ENCODE assay signal across 8 cellular contexts in genomic region chr4:157204634-157205244, GRCh38. TPM values are rescaled to one million over a fixed set of nuclear protein-coding genes. Genes with fewer than 3 reads are reported as not detected.
DNase-seq lines count a peak whose midpoint lies in the region; ATAC-seq, FAIRE-seq and TF ChIP-seq lines count a peak whose summit lies in the region.

No MANE protein-coding gene starts in this region.

- no peaks in the 10 kb centered on the region for H3K9me3 Mint-ChIP-seq in activated T-helper 2 cell treated with anti-CD3 and anti-CD28 coated beads, Interferon-gamma antibody, Interleukin-2, Interleukin-4, amounts not matched to agents 10 μg/mL and 5 μg/mL and 100 μg/mL, durations not matched to agents 14 hours and 24 hours and 36 hours

- TF ChIP-seq CTCF in A549 (IDR thresholded peaks at IDR 0.05) (peak; percentile 42), GM13976 (IDR thresholded peaks at IDR 0.05; ENCODE audit: borderline replicate concordance, control extremely low read depth, extremely low read depth, insufficient read depth, missing control alignments) (peak; percentile 56), esophagus muscularis mucosa (IDR thresholded peaks at IDR 0.05) (peak in 2 of 3 experiments; percentile 12 to 46)

- H3K4me1 Mint-ChIP-seq in activated T-helper 2 cell treated with anti-CD3 and anti-CD28 coated beads, Interferon-gamma antibody, Interleukin-2, Interleukin-4, amounts not matched to agents 10 μg/mL and 5 μg/mL and 100 μg/mL, durations not matched to agents 14 hours and 24 hours and 36 hours (ENCODE audit: low read depth), result no peaks in the 10 kb centered on the region

- H3K27me3 Mint-ChIP-seq in activated T-helper 2 cell treated with anti-CD3 and anti-CD28 coated beads, Interferon-gamma antibody, Interleukin-2, Interleukin-4, amounts not matched to agents 10 μg/mL and 5 μg/mL and 100 μg/mL, durations not matched to agents 14 hours and 24 hours and 36 hours (ENCODE audit: low read depth), result no peaks in the 10 kb centered on the region

- no peak overlapping the region for H3K4me3 ChIP-seq in A549
- no peak overlapping the region for H3K4me3 ChIP-seq in esophagus muscularis mucosa

- 20% methylated on average over 14 of the region's 17 CpGs for WGBS in A549 (ENCODE audit: missing lambda C conversion rate)
- WGBS in esophagus muscularis mucosa, result 78% methylated on average over 17 of the region's 17 CpGs

- TF ChIP-seq EP300 in A549 (IDR thresholded peaks at IDR 0.05), result no peak
- TF ChIP-seq EP300 in esophagus muscularis mucosa (IDR thresholded peaks at IDR 0.05), result no peak

- no peaks in the 10 kb centered on the region for H3K36me3 ChIP-seq in esophagus muscularis mucosa

- H3K4me3 Mint-ChIP-seq in activated T-helper 2 cell treated with anti-CD3 and anti-CD28 coated beads, Interferon-gamma antibody, Interleukin-2, Interleukin-4, amounts not matched to agents 10 μg/mL and 5 μg/mL and 100 μg/mL, durations not matched to agents 14 hours and 24 hours and 36 hours (ENCODE audit: low read depth), result no peak overlapping the region

- H3K27ac ChIP-seq in A549 (no peak overlapping the region), esophagus muscularis mucosa (replicated peaks in 1 of 4) (no peak overlapping the region)

- DNase-seq in A549 (ENCODE audit: low read depth in 1 of 2, low spot score in 1 of 2) (peak; percentile 35 to 76), GM13976 (ENCODE audit: low spot score) (peak; percentile 57), KBM-7 (peak; percentile 53), esophagus muscularis mucosa (ENCODE audit: extremely low spot score) (no peak), urothelium cell line (ENCODE audit: low spot score) (peak; percentile 29), NOMO-1 (lab: John Stamatoyannopoulos, UW; ENCODE audit: unreplicated experiment in 2 of 2) (no peak), SK-N-DZ (ENCODE audit: low spot score) (no peak)
- DNase-seq in activated T-helper 2 cell treated with anti-CD3 and anti-CD28 coated beads, Interferon-gamma antibody, Interleukin-2, Interleukin-4, amounts not matched to agents 10 μg/mL and 5 μg/mL and 100 μg/mL, durations not matched to agents 14 hours and 24 hours and 36 hours (ENCODE audit: low spot score), result no peak

- ATAC-seq in A549, result peak; percentile 73 to 98

- in situ Hi-C loops in GM13976 (cut with MboI; ENCODE audit: low sequenced_read_pairs, unreplicated experiment) (no loop called here), KBM-7 (cut with MboI; ENCODE audit: low pct_unique_long_range_greater_than_20kb, low sequenced_read_pairs) (no loop called here)

- TF ChIP-seq POLR2A in A549 (IDR thresholded peaks at IDR 0.05; ENCODE audit: low read length) (no peak), esophagus muscularis mucosa (IDR thresholded peaks at IDR 0.05; ENCODE audit: low read depth) (no peak)

- TF ChIP-seq RAD21 in A549 (conservative IDR thresholded peaks at IDR 0.05 in 1 of 2, IDR thresholded peaks at IDR 0.05 in 1 of 2), result peak; percentile 36 to 45; a peak in 4 of 5 replicates

- H3K4me1 ChIP-seq in A549, result no peaks in the 10 kb centered on the region
- H3K4me1 ChIP-seq in esophagus muscularis mucosa, result no peaks in the 10 kb centered on the region

- CTCF ChIA-PET in A549 (lab: Yijun Ruan, JAX), result interaction anchor here (0.8 to 1.2 kb wide), 3 partner anchors 9 to 774 kb away, joined by 3 to 7 read pairs (median 4); no protein-coding TSS in a partner anchor

- H3K27me3 ChIP-seq in esophagus muscularis mucosa, result no peaks in the 10 kb centered on the region

- no peaks in the 10 kb centered on the region for H3K36me3 Mint-ChIP-seq in activated T-helper 2 cell treated with anti-CD3 and anti-CD28 coated beads, Interferon-gamma antibody, Interleukin-2, Interleukin-4, amounts not matched to agents 10 μg/mL and 5 μg/mL and 100 μg/mL, durations not matched to agents 14 hours and 24 hours and 36 hours (ENCODE audit: low read depth)

- peak overlapping the region; percentile 26; the same call in 2 of the 3 replicates for H3K4me2 ChIP-seq in A549

- H3K27ac Mint-ChIP-seq in activated T-helper 2 cell treated with anti-CD3 and anti-CD28 coated beads, Interferon-gamma antibody, Interleukin-2, Interleukin-4, amounts not matched to agents 10 μg/mL and 5 μg/mL and 100 μg/mL, durations not matched to agents 14 hours and 24 hours and 36 hours, result no peak overlapping the region

- H3K9me3 ChIP-seq in A549 (no peaks in the 10 kb centered on the region), esophagus muscularis mucosa (no peaks in the 10 kb centered on the region)

- FAIRE-seq in A549 (lab: Jason Lieb, UNC) (no peak), urothelium cell line (lab: Jason Lieb, UNC) (no peak)

- intact Hi-C loops in esophagus muscularis mucosa (cut with DNase I), result no loop called here
- intact Hi-C loops in activated T-helper 2 cell treated with anti-CD3 and anti-CD28 coated beads, Interferon-gamma antibody, Interleukin-2, Interleukin-4, amounts not matched to agents 10 μg/mL and 5 μg/mL and 100 μg/mL, durations not matched to agents 14 hours and 24 hours and 36 hours (cut with micrococcal nuclease), result no loop called here

- POLR2A ChIA-PET in A549 (lab: Yijun Ruan, JAX), result no interaction called here

TF ChIP-seq in A549, 52 proteins besides CTCF, POLR2A, EP300 and RAD21:
- TF ChIP-seq SMC3 (IDR thresholded peaks at IDR 0.05) (peak; percentile 46), HOXB13 (CRISPR knock-in tag; IDR thresholded peaks at IDR 0.05; ENCODE audit: low read depth) (no peak), KDM5A (IDR thresholded peaks at IDR 0.05) (no peak), CBX2 (IDR thresholded peaks at IDR 0.05; ENCODE audit: borderline replicate concordance, low read depth) (no peak)

RNA-seq across cellular contexts. Expression of gene GRIA2, which starts 15.8 kb away (rescaled TPM):
- polyA plus RNA-seq in A549 (2011; rRNA removed) (0.08 TPM in 1 of 2 replicates, not detected in the other), A549 (2017; fragmentation: RNase III; extraction: RNeasy Plus Mini Kit Qiagen cat#74134 plus additional on column Dnase treatment) (not detected in 3 replicates)
- not detected in 2 replicates for polyA plus RNA-seq in A549 (2012; cell fraction: cytosol; rRNA removed)
- not detected in 2 replicates for polyA plus RNA-seq in A549 (2012; cell fraction: nucleus; rRNA removed)
- not detected in 2 replicates for polyA minus RNA-seq in A549 (2011; rRNA and poly(A)+ RNA removed)
- under 1 TPM in 3 of 4 donors, not detected in 1; 0.06 to 0.50 (median 0.06) TPM for total RNA-seq in esophagus muscularis mucosa
- 0.92 and 1.6 TPM in 2 replicates for polyA plus RNA-seq in SK-N-DZ (2014; cell fraction: cytosol; rRNA removed)
- 15.5 and 16.3 TPM in 2 replicates for polyA plus RNA-seq in SK-N-DZ (2014; cell fraction: nucleus; rRNA removed)
- not detected in 2 replicates for total RNA-seq in activated T-helper 2 cell treated with anti-CD3 and anti-CD28 coated beads, Interferon-gamma antibody, Interleukin-2, Interleukin-4, amounts not matched to agents 10 μg/mL and 5 μg/mL and 100 μg/mL, durations not matched to agents 14 hours and 24 hours and 36 hours

Comparison
In these comparisons a context has a peak if more than half of its experiments do, and no peak if none do; other contexts are left out.
1. DNase-seq: peak in A549 (2 of 2), GM13976 (single experiment), KBM-7 (single experiment) and urothelium cell line (single experiment); none in esophagus muscularis mucosa (single experiment), NOMO-1 (0 of 2), SK-N-DZ (single experiment) and activated T-helper 2 cell treated with anti-CD3 and anti-CD28 coated beads, Interferon-gamma antibody, Interleukin-2, Interleukin-4, amounts not matched to agents 10 μg/mL and 5 μg/mL and 100 μg/mL, durations not matched to agents 14 hours and 24 hours and 36 hours (single experiment).
2. Peak in every context shown above with its lines, with median percentiles within 50 percentile points of each other: CTCF ChIP-seq.